In the genomic region with DNA sequence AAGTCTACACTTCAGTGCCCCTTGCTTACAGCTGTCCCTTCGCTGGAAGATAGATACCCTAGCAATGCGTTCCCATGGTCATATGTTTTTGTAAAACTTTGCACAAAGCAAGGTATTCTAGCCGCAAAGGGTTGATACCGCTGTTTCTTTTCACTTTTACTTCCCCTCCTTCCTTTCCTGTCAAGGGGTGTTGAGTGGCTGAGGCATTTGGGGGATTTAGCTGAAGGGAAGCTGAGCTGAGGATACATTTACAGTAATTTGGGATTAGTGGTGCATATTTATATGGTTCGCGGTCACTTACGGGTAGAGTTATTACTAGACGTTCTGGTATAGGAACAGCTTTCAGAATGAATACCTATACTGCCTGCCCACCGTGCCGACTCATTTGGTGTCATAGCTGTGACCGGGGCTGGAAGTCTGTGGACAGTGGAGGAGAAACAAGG, we compare ENCODE assay signal across 12 cellular contexts.
DNase-seq lines count a peak whose midpoint lies in the region; ATAC-seq, FAIRE-seq and TF ChIP-seq lines count a peak whose summit lies in the region.
"Had no signal": no experiment of that assay in that cellular context is flagged by ENCODE, and none has a peak within 500 bp of the region (broad histone marks: within the 10 kb centered on the region; RNA-seq: fewer than 3 reads in every experiment).

No MANE protein-coding gene starts in this region.

- H4K20me1 ChIP-seq in BLaER1: no peaks in the 10 kb centered on the region

- H3K36me3 ChIP-seq in BLaER1 (no peaks in the 10 kb centered on the region), left ventricle myocardium inferior (no peaks in the 10 kb centered on the region)
- H3K36me3 ChIP-seq: esophagus squamous epithelium had no signal

- DNase-seq in activated CD8-positive, alpha-beta T cell treated with anti-CD3 and anti-CD28 coated beads, Interleukin-2, amount 10 ng/mL, durations not matched to agents 7 days and 5 days: peak; percentile 35
- no peak for DNase-seq in HUDEP-2 (lab: John Stamatoyannopoulos, UW; ENCODE audit: unreplicated experiment in 76 of 76)
- DNase-seq in activated effector memory CD4-positive, alpha-beta T cell treated with anti-CD3 and anti-CD28 coated beads, Interleukin-2, amount 50 U/mL, for 16 hours: no peak
- no peak for DNase-seq in frontal cortex (ENCODE audit: low spot score in 2 of 2)
- DNase-seq in left ventricle myocardium inferior: no peak
- DNase-seq: esophagus squamous epithelium, mesenchymal stem cell, NCI-H1092 had no signal

- CTCF ChIA-PET in activated CD8-positive, alpha-beta T cell treated with anti-CD3 and anti-CD28 coated beads, Interleukin-2, amount 10 ng/mL, durations not matched to agents 7 days and 5 days (lab: Charles Lee): interaction anchor here (1.1 to 5.8 kb wide), 3 partner anchors 26 to 84 kb away, joined by 4 to 41 read pairs (median 4); no protein-coding TSS in a partner anchor

- H3K36me3 Mint-ChIP-seq in activated CD8-positive, alpha-beta T cell treated with anti-CD3 and anti-CD28 coated beads, Interleukin-2, amount 10 ng/mL, durations not matched to agents 7 days and 5 days (ENCODE audit: low read depth): no peaks in the 10 kb centered on the region

- H3K9me3 ChIP-seq in BLaER1: no peaks in the 10 kb centered on the region
- H3K9me3 ChIP-seq in left ventricle myocardium inferior (replicated peaks): no peaks in the 10 kb centered on the region
- H3K9me3 ChIP-seq: esophagus squamous epithelium had no signal

- no peaks in the 10 kb centered on the region for H3K27me3 Mint-ChIP-seq in activated CD8-positive, alpha-beta T cell treated with anti-CD3 and anti-CD28 coated beads, Interleukin-2, amount 10 ng/mL, durations not matched to agents 7 days and 5 days (ENCODE audit: low read depth)

- peaks cover 42% of the 10 kb centered on the region for H3K4me1 ChIP-seq in BLaER1
- H3K4me1 ChIP-seq in left ventricle myocardium inferior: no peaks in the 10 kb centered on the region
- H3K4me1 ChIP-seq: esophagus squamous epithelium had no signal

- H3K4me3 ChIP-seq in BLaER1 (no peak overlapping the region), left ventricle myocardium inferior (no peak overlapping the region)
- H3K4me3 ChIP-seq: esophagus squamous epithelium, SK-N-MC had no signal

- peak overlapping the region; percentile 47 for H3K27ac Mint-ChIP-seq in activated CD8-positive, alpha-beta T cell treated with anti-CD3 and anti-CD28 coated beads, Interleukin-2, amount 10 ng/mL, durations not matched to agents 7 days and 5 days

- H3K27me3 ChIP-seq in BLaER1: no peaks in the 10 kb centered on the region
- no peaks in the 10 kb centered on the region for H3K27me3 ChIP-seq in left ventricle myocardium inferior (ENCODE audit: low read depth)

- peak; percentile 60 for ATAC-seq in GM18907 (IDR thresholded peaks at IDR 0.05; ENCODE audit: unreplicated experiment)
- ATAC-seq in HG02870 (IDR thresholded peaks at IDR 0.05; ENCODE audit: unreplicated experiment): peak; percentile 82
- peak; percentile 41 for ATAC-seq in activated CD8-positive, alpha-beta T cell treated with anti-CD3 and anti-CD28 coated beads, Interleukin-2, amount 10 ng/mL, durations not matched to agents 7 days and 5 days

- H3K4me3 Mint-ChIP-seq in activated CD8-positive, alpha-beta T cell treated with anti-CD3 and anti-CD28 coated beads, Interleukin-2, amount 10 ng/mL, durations not matched to agents 7 days and 5 days: peak overlapping the region; percentile 16

- H3K9ac ChIP-seq in BLaER1: no peak overlapping the region

- no peak for FAIRE-seq in frontal cortex (lab: Jason Lieb, UNC)

- no peak overlapping the region for H3K27ac ChIP-seq in BLaER1
- no peak overlapping the region for H3K27ac ChIP-seq in left ventricle myocardium inferior (replicated peaks)
- H3K27ac ChIP-seq: esophagus squamous epithelium, SK-N-MC had no signal

- peak overlapping the region; percentile 67; the same call in 1 of the 2 replicates for H3K4me2 ChIP-seq in BLaER1

- intact Hi-C loops in left ventricle myocardium inferior (cut with micrococcal nuclease): no loop called here

- TF ChIP-seq CTCF in left ventricle myocardium inferior (IDR thresholded peaks at IDR 0.05; ENCODE audit: borderline replicate concordance): no peak

- no peaks in the 10 kb centered on the region for H3K9me3 Mint-ChIP-seq in activated CD8-positive, alpha-beta T cell treated with anti-CD3 and anti-CD28 coated beads, Interleukin-2, amount 10 ng/mL, durations not matched to agents 7 days and 5 days (ENCODE audit: insufficient read depth)

- POLR2A ChIA-PET in activated CD8-positive, alpha-beta T cell treated with anti-CD3 and anti-CD28 coated beads, Interleukin-2, amount 10 ng/mL, durations not matched to agents 7 days and 5 days (lab: Charles Lee): interaction anchor here (1.1 kb wide), 1 partner anchor 85 kb away, joined by 3 read pairs; no protein-coding TSS in a partner anchor

- H3K4me1 Mint-ChIP-seq in activated CD8-positive, alpha-beta T cell treated with anti-CD3 and anti-CD28 coated beads, Interleukin-2, amount 10 ng/mL, durations not matched to agents 7 days and 5 days (ENCODE audit: low read depth): peaks cover 27% of the 10 kb centered on the region
